ENCODE assay signal across 16 cellular contexts in the genomic region with DNA sequence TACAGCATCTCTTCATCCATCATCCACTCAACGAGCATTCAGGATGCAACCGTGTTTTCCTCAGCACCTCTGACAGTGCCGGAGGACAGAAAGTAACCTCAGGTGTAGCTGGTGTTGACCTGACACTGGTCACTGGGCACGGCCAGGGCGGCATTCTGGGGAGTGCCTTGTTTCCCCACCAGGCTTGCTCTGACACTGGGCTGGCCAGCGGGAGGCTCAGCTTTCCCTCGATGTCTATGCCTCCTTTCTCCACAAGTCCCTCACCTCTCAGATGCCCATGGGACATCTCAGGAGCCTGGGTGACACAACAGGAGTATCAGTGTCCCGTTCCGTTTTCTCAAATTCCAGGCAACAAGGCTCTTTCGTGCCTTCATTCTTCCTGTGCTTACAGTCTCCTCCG.
"Had no signal": no experiment of that assay in that cellular context is flagged by ENCODE, and none has a peak within 500 bp of the region (broad histone marks: within the 10 kb centered on the region; RNA-seq: fewer than 3 reads in every experiment).

No MANE protein-coding gene starts in this region.

- DNase-seq: activated CD4-positive, CD25-positive, alpha-beta regulatory T cell treated with anti-CD3 and anti-CD28 coated beads, Interleukin-2, amount 50 U/mL, for 72 hours; activated gamma-delta T cell treated with Interleukin-2 at 50 U/mL for 16 hours; activated T-cell treated with anti-CD3 and anti-CD28 coated beads for 4 hours; amniotic stem cell; body of pancreas; caudate nucleus; cortex of kidney; effector CD4-positive, alpha-beta T cell; foreskin keratinocyte; head of caudate nucleus; immature natural killer cell; ovary; sigmoid colon; stimulated activated CD4-positive, alpha-beta T cell treated with anti-CD3 and anti-CD28 coated beads, Interleukin-1b, Interleukin-23, amount 100 ng/mL, for 48 hours; upper lobe of right lung had no signal

- H3K4me3 Mint-ChIP-seq: immature natural killer cell, neural crest cell had no signal

- ATAC-seq: body of pancreas, foreskin keratinocyte, upper lobe of right lung had no signal

- H3K9me3 Mint-ChIP-seq: immature natural killer cell, neural crest cell had no signal
